Comparison of ENCODE assay signal across 17 cellular contexts in genomic region chr9:110890416-110890815, GRCh38.
"Had no signal": no experiment of that assay in that cellular context is flagged by ENCODE, and none has a peak within 500 bp of the region (broad histone marks: within the 10 kb centered on the region; RNA-seq: fewer than 3 reads in every experiment).

No MANE protein-coding gene starts in this region.

- H3K9me3 ChIP-seq: mucosa of descending colon, thyroid gland had no signal

- H3K27ac ChIP-seq: thyroid gland, WERI-Rb-1 had no signal

- DNase-seq: activated CD4-positive, alpha-beta T cell treated with anti-CD3 and anti-CD28 coated beads for 1 hour; activated CD8-positive, alpha-beta memory T cell treated with anti-CD3 and anti-CD28 coated beads for 24 hours; activated CD8-positive, alpha-beta memory T cell treated with anti-CD3 and anti-CD28 coated beads, Interleukin-2, amount 50 U/mL, for 48 hours; activated effector memory CD4-positive, alpha-beta T cell treated with anti-CD3 and anti-CD28 coated beads, Interleukin-2, amount 50 U/mL, for 16 hours; activated naive CD4-positive, alpha-beta T cell treated with anti-CD3 and anti-CD28 coated beads, Interleukin-2, amount 50 U/mL, for 16 hours; activated T-cell treated with anti-CD3 and anti-CD28 coated beads, Interleukin-2, amount 50 U/mL, for 72 hours; effector CD4-positive, alpha-beta T cell; left ventricle myocardium superior; mucosa of descending colon; naive B cell; stimulated activated CD4-positive, alpha-beta T cell treated with anti-CD3 and anti-CD28 coated beads, Interleukin-12 subunit alpha, Interleukin-12 subunit beta, amount 100 ng/mL, for 4 hours; stimulated activated CD4-positive, alpha-beta T cell treated with anti-CD3 and anti-CD28 coated beads, Interleukin-1b, Interleukin-23, amount 100 ng/mL, for 48 hours; stimulated activated CD8-positive, alpha-beta memory T cell treated with anti-CD3 and anti-CD28 coated beads, Interleukin-4, amount 100 ng/mL, for 48 hours; stimulated activated naive CD4-positive, alpha-beta T cell; thyroid gland; WERI-Rb-1 had no signal

- H3K36me3 ChIP-seq: thyroid gland, WERI-Rb-1 had no signal

- H3K4me3 ChIP-seq: mucosa of descending colon, thyroid gland had no signal

- ATAC-seq: activated T-cell treated with anti-CD3 and anti-CD28 coated beads, Interleukin-2, amount 50 U/mL, for 72 hours; esophagus mucosa; left ventricle myocardium superior; mucosa of descending colon had no signal

- H3K27me3 ChIP-seq: thyroid gland had no signal
